1 cellular context compared by ENCODE assay signal in the genomic region with DNA sequence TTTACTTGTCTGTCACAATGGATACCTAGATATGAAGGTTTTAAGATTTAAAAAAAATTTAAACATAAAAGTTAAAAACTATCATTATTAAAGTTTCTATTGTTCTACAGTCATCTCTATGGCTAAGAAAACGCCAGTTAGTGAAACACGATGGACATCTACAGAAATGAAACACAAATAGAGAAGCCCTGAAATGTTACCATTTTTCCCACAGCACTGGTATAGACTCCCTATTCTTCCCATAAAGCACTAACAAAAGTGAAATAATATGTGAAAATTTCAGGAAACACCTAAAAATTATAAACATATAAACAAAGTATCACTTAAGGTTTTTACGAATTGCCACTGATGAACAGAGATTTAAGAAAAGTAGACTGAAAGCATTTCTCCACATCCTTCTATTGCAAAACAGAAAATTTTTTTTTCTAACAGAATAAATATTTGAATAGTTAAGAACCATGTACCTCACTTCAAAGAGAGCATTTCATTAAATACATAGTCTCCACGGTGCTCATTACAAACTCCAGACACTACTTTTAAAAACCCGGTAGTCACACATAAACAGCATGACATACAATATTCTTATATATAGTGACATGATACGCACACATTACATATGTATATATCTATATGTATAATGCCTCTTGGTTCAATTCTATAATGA.
TF ChIP-seq lines count a peak whose summit lies in the region.

No MANE protein-coding gene starts in this region.

TF ChIP-seq in HepG2, 621 proteins besides CTCF, POLR2A, EP300 and RAD21 (continued from another document and continues in another):
- TF ChIP-seq, protein P1, sequence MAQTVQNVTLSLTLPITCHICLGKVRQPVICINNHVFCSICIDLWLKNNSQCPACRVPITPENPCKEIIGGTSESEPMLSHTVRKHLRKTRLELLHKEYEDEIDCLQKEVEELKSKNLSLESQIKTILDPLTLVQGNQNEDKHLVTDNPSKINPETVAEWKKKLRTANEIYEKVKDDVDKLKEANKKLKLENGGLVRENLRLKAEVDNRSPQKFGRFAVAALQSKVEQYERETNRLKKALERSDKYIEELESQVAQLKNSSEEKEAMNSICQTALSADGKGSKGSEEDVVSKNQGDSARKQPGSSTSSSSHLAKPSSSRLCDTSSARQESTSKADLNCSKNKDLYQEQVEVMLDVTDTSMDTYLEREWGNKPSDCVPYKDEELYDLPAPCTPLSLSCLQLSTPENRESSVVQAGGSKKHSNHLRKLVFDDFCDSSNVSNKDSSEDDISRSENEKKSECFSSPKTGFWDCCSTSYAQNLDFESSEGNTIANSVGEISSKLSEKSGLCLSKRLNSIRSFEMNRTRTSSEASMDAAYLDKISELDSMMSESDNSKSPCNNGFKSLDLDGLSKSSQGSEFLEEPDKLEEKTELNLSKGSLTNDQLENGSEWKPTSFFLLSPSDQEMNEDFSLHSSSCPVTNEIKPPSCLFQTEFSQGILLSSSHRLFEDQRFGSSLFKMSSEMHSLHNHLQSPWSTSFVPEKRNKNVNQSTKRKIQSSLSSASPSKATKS (CRISPR knock-in tag; IDR thresholded peaks at IDR 0.05) = no peak
- TF ChIP-seq MIER3 (CRISPR knock-in tag; IDR thresholded peaks at IDR 0.05; ENCODE audit: borderline replicate concordance) (no peak; the same call in 1 of the 2 replicates), NFKB2 (CRISPR knock-in tag; IDR thresholded peaks at IDR 0.05; ENCODE audit: borderline replicate concordance) (no peak), HNRNPK (IDR thresholded peaks at IDR 0.05; ENCODE audit: low read depth, low read length, poor library complexity, severe bottlenecking) (no peak), TBL1XR1 (IDR thresholded peaks at IDR 0.05; ENCODE audit: borderline replicate concordance, low read length, partially characterized antibody) (no peak), NR2F6 (IDR thresholded peaks at IDR 0.05) (peak; percentile 37; the same call in 1 of the 2 replicates), NR2F6 (CRISPR knock-in tag; IDR thresholded peaks at IDR 0.05) (no peak), DPF2 (CRISPR knock-in tag; IDR thresholded peaks at IDR 0.05; ENCODE audit: borderline replicate concordance, low read depth) (0 out of 2 replicates have a peak, but pooled peaks have one; percentile 48), MIXL1 (CRISPR knock-in tag; IDR thresholded peaks at IDR 0.05) (peak; percentile 79), ZNF790 (CRISPR knock-in tag; IDR thresholded peaks at IDR 0.05; ENCODE audit: borderline replicate concordance) (no peak), ZC3H4 (CRISPR knock-in tag; IDR thresholded peaks at IDR 0.05; ENCODE audit: borderline replicate concordance) (no peak), ZNF101 (CRISPR knock-in tag; IDR thresholded peaks at IDR 0.05; ENCODE audit: borderline replicate concordance, low read depth) (no peak), ZNF230 (CRISPR knock-in tag; IDR thresholded peaks at IDR 0.05) (no peak), FOSL2 (CRISPR knock-in tag; IDR thresholded peaks at IDR 0.05) (no peak), ZNF207 (IDR thresholded peaks at IDR 0.05; ENCODE audit: borderline replicate concordance) (no peak), RCOR2 (CRISPR knock-in tag; IDR thresholded peaks at IDR 0.05) (peak; percentile 58; the same call in 1 of the 2 replicates), ZNF724P (CRISPR knock-in tag; IDR thresholded peaks at IDR 0.05; ENCODE audit: borderline replicate concordance) (no peak), ZNF451 (CRISPR knock-in tag; IDR thresholded peaks at IDR 0.05) (no peak), ZNF205 (CRISPR knock-in tag; IDR thresholded peaks at IDR 0.05) (no peak), MXD4 (CRISPR knock-in tag; IDR thresholded peaks at IDR 0.05) (no peak), SP4 (CRISPR knock-in tag; IDR thresholded peaks at IDR 0.05) (no peak), ZNF382 (CRISPR knock-in tag; IDR thresholded peaks at IDR 0.05; ENCODE audit: borderline replicate concordance) (no peak), ZNF33A (CRISPR knock-in tag; IDR thresholded peaks at IDR 0.05; ENCODE audit: borderline replicate concordance) (no peak), U2AF1 (optimal IDR thresholded peaks at IDR 0.05; ENCODE audit: low read depth, low read length) (no peak), RARA (CRISPR knock-in tag; IDR thresholded peaks at IDR 0.05) (peak; percentile 58), ZFP36L1 (CRISPR knock-in tag; IDR thresholded peaks at IDR 0.05) (no peak), HCFC1 (IDR thresholded peaks at IDR 0.05; ENCODE audit: low read depth, low read length) (no peak), REXO4 (CRISPR knock-in tag; IDR thresholded peaks at IDR 0.05; ENCODE audit: borderline replicate concordance) (no peak), MEIS1 (CRISPR knock-in tag; IDR thresholded peaks at IDR 0.05; ENCODE audit: borderline replicate concordance) (no peak), ZNF354B (CRISPR knock-in tag; IDR thresholded peaks at IDR 0.05) (no peak), ZNF232 (CRISPR knock-in tag; IDR thresholded peaks at IDR 0.05; ENCODE audit: borderline replicate concordance) (no peak)
- TF ChIP-seq, protein P2, sequence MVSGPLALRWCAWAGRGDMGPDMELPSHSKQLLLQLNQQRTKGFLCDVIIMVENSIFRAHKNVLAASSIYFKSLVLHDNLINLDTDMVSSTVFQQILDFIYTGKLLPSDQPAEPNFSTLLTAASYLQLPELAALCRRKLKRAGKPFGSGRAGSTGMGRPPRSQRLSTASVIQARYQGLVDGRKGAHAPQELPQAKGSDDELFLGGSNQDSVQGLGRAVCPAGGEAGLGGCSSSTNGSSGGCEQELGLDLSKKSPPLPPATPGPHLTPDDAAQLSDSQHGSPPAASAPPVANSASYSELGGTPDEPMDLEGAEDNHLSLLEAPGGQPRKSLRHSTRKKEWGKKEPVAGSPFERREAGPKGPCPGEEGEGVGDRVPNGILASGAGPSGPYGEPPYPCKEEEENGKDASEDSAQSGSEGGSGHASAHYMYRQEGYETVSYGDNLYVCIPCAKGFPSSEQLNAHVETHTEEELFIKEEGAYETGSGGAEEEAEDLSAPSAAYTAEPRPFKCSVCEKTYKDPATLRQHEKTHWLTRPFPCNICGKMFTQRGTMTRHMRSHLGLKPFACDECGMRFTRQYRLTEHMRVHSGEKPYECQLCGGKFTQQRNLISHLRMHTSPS (CRISPR knock-in tag; IDR thresholded peaks at IDR 0.05; ENCODE audit: low read depth) = no peak
- TF ChIP-seq, protein P3, sequence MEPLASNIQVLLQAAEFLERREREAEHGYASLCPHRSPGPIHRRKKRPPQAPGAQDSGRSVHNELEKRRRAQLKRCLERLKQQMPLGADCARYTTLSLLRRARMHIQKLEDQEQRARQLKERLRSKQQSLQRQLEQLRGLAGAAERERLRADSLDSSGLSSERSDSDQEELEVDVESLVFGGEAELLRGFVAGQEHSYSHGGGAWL (CRISPR knock-in tag; IDR thresholded peaks at IDR 0.05) = no peak
- TF ChIP-seq, protein P4, sequence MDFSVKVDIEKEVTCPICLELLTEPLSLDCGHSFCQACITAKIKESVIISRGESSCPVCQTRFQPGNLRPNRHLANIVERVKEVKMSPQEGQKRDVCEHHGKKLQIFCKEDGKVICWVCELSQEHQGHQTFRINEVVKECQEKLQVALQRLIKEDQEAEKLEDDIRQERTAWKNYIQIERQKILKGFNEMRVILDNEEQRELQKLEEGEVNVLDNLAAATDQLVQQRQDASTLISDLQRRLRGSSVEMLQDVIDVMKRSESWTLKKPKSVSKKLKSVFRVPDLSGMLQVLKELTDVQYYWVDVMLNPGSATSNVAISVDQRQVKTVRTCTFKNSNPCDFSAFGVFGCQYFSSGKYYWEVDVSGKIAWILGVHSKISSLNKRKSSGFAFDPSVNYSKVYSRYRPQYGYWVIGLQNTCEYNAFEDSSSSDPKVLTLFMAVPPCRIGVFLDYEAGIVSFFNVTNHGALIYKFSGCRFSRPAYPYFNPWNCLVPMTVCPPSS (IDR thresholded peaks at IDR 0.05) = no peak
- TF ChIP-seq, protein P5, sequence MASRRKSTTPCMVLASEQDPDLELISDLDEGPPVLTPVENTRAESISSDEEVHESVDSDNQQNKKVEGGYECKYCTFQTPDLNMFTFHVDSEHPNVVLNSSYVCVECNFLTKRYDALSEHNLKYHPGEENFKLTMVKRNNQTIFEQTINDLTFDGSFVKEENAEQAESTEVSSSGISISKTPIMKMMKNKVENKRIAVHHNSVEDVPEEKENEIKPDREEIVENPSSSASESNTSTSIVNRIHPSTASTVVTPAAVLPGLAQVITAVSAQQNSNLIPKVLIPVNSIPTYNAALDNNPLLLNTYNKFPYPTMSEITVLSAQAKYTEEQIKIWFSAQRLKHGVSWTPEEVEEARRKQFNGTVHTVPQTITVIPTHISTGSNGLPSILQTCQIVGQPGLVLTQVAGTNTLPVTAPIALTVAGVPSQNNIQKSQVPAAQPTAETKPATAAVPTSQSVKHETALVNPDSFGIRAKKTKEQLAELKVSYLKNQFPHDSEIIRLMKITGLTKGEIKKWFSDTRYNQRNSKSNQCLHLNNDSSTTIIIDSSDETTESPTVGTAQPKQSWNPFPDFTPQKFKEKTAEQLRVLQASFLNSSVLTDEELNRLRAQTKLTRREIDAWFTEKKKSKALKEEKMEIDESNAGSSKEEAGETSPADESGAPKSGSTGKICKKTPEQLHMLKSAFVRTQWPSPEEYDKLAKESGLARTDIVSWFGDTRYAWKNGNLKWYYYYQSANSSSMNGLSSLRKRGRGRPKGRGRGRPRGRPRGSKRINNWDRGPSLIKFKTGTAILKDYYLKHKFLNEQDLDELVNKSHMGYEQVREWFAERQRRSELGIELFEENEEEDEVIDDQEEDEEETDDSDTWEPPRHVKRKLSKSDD (CRISPR knock-in tag; IDR thresholded peaks at IDR 0.05; ENCODE audit: low read depth) = no peak
- TF ChIP-seq, protein P6, sequence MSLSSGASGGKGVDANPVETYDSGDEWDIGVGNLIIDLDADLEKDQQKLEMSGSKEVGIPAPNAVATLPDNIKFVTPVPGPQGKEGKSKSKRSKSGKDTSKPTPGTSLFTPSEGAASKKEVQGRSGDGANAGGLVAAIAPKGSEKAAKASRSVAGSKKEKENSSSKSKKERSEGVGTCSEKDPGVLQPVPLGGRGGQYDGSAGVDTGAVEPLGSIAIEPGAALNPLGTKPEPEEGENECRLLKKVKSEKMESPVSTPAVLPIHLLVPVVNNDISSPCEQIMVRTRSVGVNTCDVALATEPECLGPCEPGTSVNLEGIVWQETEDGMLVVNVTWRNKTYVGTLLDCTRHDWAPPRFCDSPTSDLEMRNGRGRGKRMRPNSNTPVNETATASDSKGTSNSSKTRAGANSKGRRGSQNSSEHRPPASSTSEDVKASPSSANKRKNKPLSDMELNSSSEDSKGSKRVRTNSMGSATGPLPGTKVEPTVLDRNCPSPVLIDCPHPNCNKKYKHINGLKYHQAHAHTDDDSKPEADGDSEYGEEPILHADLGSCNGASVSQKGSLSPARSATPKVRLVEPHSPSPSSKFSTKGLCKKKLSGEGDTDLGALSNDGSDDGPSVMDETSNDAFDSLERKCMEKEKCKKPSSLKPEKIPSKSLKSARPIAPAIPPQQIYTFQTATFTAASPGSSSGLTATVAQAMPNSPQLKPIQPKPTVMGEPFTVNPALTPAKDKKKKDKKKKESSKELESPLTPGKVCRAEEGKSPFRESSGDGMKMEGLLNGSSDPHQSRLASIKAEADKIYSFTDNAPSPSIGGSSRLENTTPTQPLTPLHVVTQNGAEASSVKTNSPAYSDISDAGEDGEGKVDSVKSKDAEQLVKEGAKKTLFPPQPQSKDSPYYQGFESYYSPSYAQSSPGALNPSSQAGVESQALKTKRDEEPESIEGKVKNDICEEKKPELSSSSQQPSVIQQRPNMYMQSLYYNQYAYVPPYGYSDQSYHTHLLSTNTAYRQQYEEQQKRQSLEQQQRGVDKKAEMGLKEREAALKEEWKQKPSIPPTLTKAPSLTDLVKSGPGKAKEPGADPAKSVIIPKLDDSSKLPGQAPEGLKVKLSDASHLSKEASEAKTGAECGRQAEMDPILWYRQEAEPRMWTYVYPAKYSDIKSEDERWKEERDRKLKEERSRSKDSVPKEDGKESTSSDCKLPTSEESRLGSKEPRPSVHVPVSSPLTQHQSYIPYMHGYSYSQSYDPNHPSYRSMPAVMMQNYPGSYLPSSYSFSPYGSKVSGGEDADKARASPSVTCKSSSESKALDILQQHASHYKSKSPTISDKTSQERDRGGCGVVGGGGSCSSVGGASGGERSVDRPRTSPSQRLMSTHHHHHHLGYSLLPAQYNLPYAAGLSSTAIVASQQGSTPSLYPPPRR (CRISPR knock-in tag; IDR thresholded peaks at IDR 0.05; ENCODE audit: borderline replicate concordance) = peak; percentile 39; the same call in 1 of the 2 replicates
- TF ChIP-seq, protein P7, sequence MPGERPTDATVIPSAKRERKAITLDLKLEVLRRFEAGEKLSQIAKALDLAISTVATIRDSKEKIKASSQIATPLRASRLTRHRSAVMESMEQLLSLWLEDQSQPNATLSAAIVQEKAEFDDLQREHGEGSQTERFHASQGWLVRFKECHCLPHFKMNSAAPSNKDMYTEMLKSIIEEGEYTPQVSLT (CRISPR knock-in tag; IDR thresholded peaks at IDR 0.05; ENCODE audit: borderline replicate concordance, low read depth) = no peak
- TF ChIP-seq, protein P8, sequence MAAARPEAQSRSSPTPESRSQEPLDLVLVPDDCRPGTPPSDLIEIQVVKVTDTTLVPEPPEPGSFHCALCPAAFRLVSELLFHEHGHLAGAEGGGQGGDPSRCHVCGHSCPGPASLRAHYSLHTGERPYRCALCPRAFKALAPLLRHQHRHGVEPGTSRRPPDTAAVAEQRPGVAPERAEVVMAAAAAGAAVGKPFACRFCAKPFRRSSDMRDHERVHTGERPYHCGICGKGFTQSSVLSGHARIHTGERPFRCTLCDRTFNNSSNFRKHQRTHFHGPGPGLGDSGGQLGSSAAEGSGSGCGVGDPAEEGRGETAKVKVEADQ (CRISPR knock-in tag; IDR thresholded peaks at IDR 0.05; ENCODE audit: borderline replicate concordance) = no peak
